ENCODE assay signal across 8 cellular contexts in genomic region chr9:132268725-132269352, GRCh38.
A peak's percentile ranks its signal among the peaks of the same experiment; 100 is the strongest.
DNase-seq lines count a peak whose midpoint lies in the region; ATAC-seq and TF ChIP-seq lines count a peak whose summit lies in the region.

No MANE protein-coding gene starts in this region.

- H3K27ac ChIP-seq in spleen, result no peak overlapping the region

- H3K36me3 Mint-ChIP-seq in T-helper 17 cell (ENCODE audit: low read depth), result peaks cover 2% of the 10 kb centered on the region

- H3K27ac Mint-ChIP-seq in T-helper 17 cell, result no peak overlapping the region

- peaks cover 6 to 100% (median 92%) of the 10 kb centered on the region in 6 donors for H3K36me3 ChIP-seq in spleen

- H3K9me3 ChIP-seq in T-helper 17 cell (ENCODE audit: control insufficient read depth, low read length, poor library complexity, severe bottlenecking), result no peaks in the 10 kb centered on the region
- H3K9me3 ChIP-seq in spleen, result no peaks in the 10 kb centered on the region

- no peak overlapping the region for H3K4me3 Mint-ChIP-seq in T-helper 17 cell

- no peak overlapping the region for H3K4me3 ChIP-seq in spleen

- no peaks in the 10 kb centered on the region for H3K27me3 ChIP-seq in spleen (replicated peaks in 1 of 7)

- DNase-seq in GM04504 (ENCODE audit: low read depth), result peak; percentile 23
- peak; percentile 35 to 83 (median 52) for DNase-seq in NCI-H1417 (lab: John Stamatoyannopoulos, UW)
- DNase-seq in T-helper 17 cell, result peak; percentile 48 to 59 (median 48)
- DNase-seq in amygdala (lab: John Stamatoyannopoulos, UW), result peak in 33 of 56 donors; percentile 7 to 87 (median 31)
- peak; percentile 50 for DNase-seq in hepatic stellate cell (ENCODE audit: low spot score)
- peak; percentile 84 for DNase-seq in spleen
- no peak for DNase-seq in NK-92 (lab: John Stamatoyannopoulos, UW; ENCODE audit: unreplicated experiment)

- 52 to 63% (median 62%) methylated on average over 10 of the region's 10 CpGs for WGBS in spleen, 5 donors

- peaks cover 0 to 13% (median 0%) of the 10 kb centered on the region in 6 donors for H3K4me1 ChIP-seq in spleen

- H3K27me3 Mint-ChIP-seq in T-helper 17 cell, result no peaks in the 10 kb centered on the region

- ATAC-seq in T-helper 17 cell (peak; percentile 78), HG03045 (IDR thresholded peaks at IDR 0.05; ENCODE audit: unreplicated experiment) (no peak)

- no peak for TF ChIP-seq POLR2A in spleen (IDR thresholded peaks at IDR 0.05)

- intact Hi-C loops in spleen (cut with DNase I; ENCODE audit: low total_unique reads), result no loop called here

- TF ChIP-seq CTCF in spleen (IDR thresholded peaks at IDR 0.05 in 8 of 11, conservative IDR thresholded peaks at IDR 0.05 in 3 of 11), result peak; percentile 30 to 91 (median 78)

- peaks cover 2% of the 10 kb centered on the region for H3K4me1 Mint-ChIP-seq in T-helper 17 cell
